In the genomic region with DNA sequence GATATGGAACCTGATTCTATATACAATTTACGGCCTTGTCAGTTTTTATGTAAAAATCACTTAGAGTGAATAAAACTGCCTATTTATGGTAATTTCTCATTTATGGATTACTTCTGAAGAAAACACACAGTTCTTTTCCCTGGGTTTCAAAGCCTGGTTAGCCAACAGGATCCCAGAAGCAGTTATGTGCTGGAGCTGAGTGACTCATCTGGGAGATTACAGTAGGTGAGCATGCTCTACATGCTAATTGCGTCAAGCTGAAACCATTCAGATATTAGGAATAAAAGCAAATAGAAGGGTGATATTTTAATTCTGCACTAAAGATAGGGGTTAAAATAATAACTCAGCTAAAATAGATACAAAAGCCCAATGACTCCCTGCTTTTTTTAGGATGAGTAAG, we compare ENCODE assay signal across 1 cellular context.
TF ChIP-seq lines count a peak whose summit lies in the region.

No MANE protein-coding gene starts in this region.

TF ChIP-seq in IMR-90, 13 proteins besides CTCF, POLR2A, EP300 and RAD21:
- TF ChIP-seq USF2 (IDR thresholded peaks at IDR 0.05; ENCODE audit: low read depth, low read length), result no peak
- TF ChIP-seq CEBPB (IDR thresholded peaks at IDR 0.05; ENCODE audit: low read depth, low read length), result peak; percentile 43; the same call in 1 of the 2 replicates
- 0 out of 2 replicates have a peak, but pooled peaks have one; percentile 6 for TF ChIP-seq FOS (IDR thresholded peaks at IDR 0.05; ENCODE audit: low read depth, low read length)
